20 cellular contexts compared by ENCODE assay signal in genomic region chr3:169847896-169848295, GRCh38. TPM values are rescaled to one million over a fixed set of nuclear protein-coding genes. Genes with fewer than 3 reads are reported as not detected.
DNase-seq lines count a peak whose midpoint lies in the region; ATAC-seq and TF ChIP-seq lines count a peak whose summit lies in the region.
"Had no signal": no experiment of that assay in that cellular context is flagged by ENCODE, and none has a peak within 500 bp of the region (broad histone marks: within the 10 kb centered on the region; RNA-seq: fewer than 3 reads in every experiment).

No MANE protein-coding gene starts in this region.

- H3K36me3 ChIP-seq in GM23338 (ENCODE audit: insufficient read depth) (no peaks in the 10 kb centered on the region), endocrine pancreas (ENCODE audit: control insufficient read depth, insufficient read depth, low read length) (no peaks in the 10 kb centered on the region)
- H3K36me3 ChIP-seq: lower lobe of right lung, sigmoid colon, SJSA1, uterus had no signal

- no peaks in the 10 kb centered on the region for H4K20me1 ChIP-seq in GM23338 (replicated peaks; ENCODE audit: insufficient read depth)

- no peaks in the 10 kb centered on the region; the same call in 2 of the 3 replicates for H3K4me1 Mint-ChIP-seq in GM23338

- H2AFZ ChIP-seq in GM23338 = peak overlapping the region; percentile 88

- no peak for TF ChIP-seq CTCF in GM23338 (conservative IDR thresholded peaks at IDR 0.05; ENCODE audit: low read depth in 2 of 2)

- peaks cover 1% of the 10 kb centered on the region for H3K27me3 Mint-ChIP-seq in GM23338 (ENCODE audit: insufficient read depth, low read depth, poor library complexity)
- H3K27me3 Mint-ChIP-seq: stimulated activated naive B cell treated with anti-CD40 and anti-IgM and Interleukin-4, amounts not matched to agents 10 μg/mL and 1 μg/mL and 100 μg/mL, for 72 hours had no signal

- H3K4me1 ChIP-seq in GM23338 (ENCODE audit: insufficient read depth) (no peaks in the 10 kb centered on the region), endocrine pancreas (ENCODE audit: control insufficient read depth, insufficient read depth, low read length) (no peaks in the 10 kb centered on the region)
- H3K4me1 ChIP-seq: lower lobe of right lung, SJSA1, uterus had no signal

- H3K36me3 Mint-ChIP-seq in GM23338 (ENCODE audit: low read depth) = no peaks in the 10 kb centered on the region
- H3K36me3 Mint-ChIP-seq: stimulated activated naive B cell treated with anti-CD40 and anti-IgM and Interleukin-4, amounts not matched to agents 10 μg/mL and 1 μg/mL and 100 μg/mL, for 72 hours had no signal

- no peaks in the 10 kb centered on the region for H3F3A ChIP-seq in GM23338 (replicated peaks; ENCODE audit: low read depth)

- no peaks in the 10 kb centered on the region for H3K27me3 ChIP-seq in GM23338 (ENCODE audit: insufficient read depth)
- no peaks in the 10 kb centered on the region for H3K27me3 ChIP-seq in endocrine pancreas (ENCODE audit: control insufficient read depth, insufficient read depth, low read length)
- H3K27me3 ChIP-seq: SJSA1, uterus had no signal

- no peak overlapping the region for H3K27ac Mint-ChIP-seq in GM23338
- H3K27ac Mint-ChIP-seq: activated CD8-positive, alpha-beta T cell treated with anti-CD3 and anti-CD28 coated beads for 36 hours; activated T-helper 2 cell treated with anti-CD3 and anti-CD28 coated beads, Interferon-gamma antibody, Interleukin-2, Interleukin-4, amounts not matched to agents 10 μg/mL and 5 μg/mL and 100 μg/mL, durations not matched to agents 14 hours and 24 hours and 36 hours had no signal

- ATAC-seq in GM23338 (peak; percentile 28; the same call in 1 of the 3 replicates), HG03571 (IDR thresholded peaks at IDR 0.05; ENCODE audit: unreplicated experiment) (no peak), HG03460 (IDR thresholded peaks at IDR 0.05; ENCODE audit: unreplicated experiment) (no peak)
- ATAC-seq: activated CD8-positive, alpha-beta T cell treated with anti-CD3 and anti-CD28 coated beads for 36 hours; stimulated activated naive B cell treated with anti-CD40 and anti-IgM and Interleukin-4, amounts not matched to agents 10 μg/mL and 1 μg/mL and 100 μg/mL, for 72 hours had no signal

- H3K9ac ChIP-seq in endocrine pancreas (ENCODE audit: control insufficient read depth, insufficient read depth, low read length) = peak overlapping the region; percentile 51

- no peaks in the 10 kb centered on the region for H3K9me2 ChIP-seq in GM23338 (ENCODE audit: insufficient read depth)

- H3K27ac ChIP-seq in GM23338 (ENCODE audit: low read depth) = no peak overlapping the region
- H3K27ac ChIP-seq: lower lobe of right lung, sigmoid colon, SJSA1, uterus had no signal

- H3K4me3 Mint-ChIP-seq in GM23338 = no peak overlapping the region
- H3K4me3 Mint-ChIP-seq: activated CD8-positive, alpha-beta T cell treated with anti-CD3 and anti-CD28 coated beads for 36 hours had no signal

- no peaks in the 10 kb centered on the region; the same call in 2 of the 3 replicates for H3K9me3 Mint-ChIP-seq in GM23338
- H3K9me3 Mint-ChIP-seq: activated CD8-positive, alpha-beta T cell treated with anti-CD3 and anti-CD28 coated beads for 36 hours; activated T-helper 2 cell treated with anti-CD3 and anti-CD28 coated beads, Interferon-gamma antibody, Interleukin-2, Interleukin-4, amounts not matched to agents 10 μg/mL and 5 μg/mL and 100 μg/mL, durations not matched to agents 14 hours and 24 hours and 36 hours; stimulated activated naive B cell treated with anti-CD40 and anti-IgM and Interleukin-4, amounts not matched to agents 10 μg/mL and 1 μg/mL and 100 μg/mL, for 72 hours had no signal

- H3K4me3 ChIP-seq in GM23338 = no peak overlapping the region
- H3K4me3 ChIP-seq in endocrine pancreas (ENCODE audit: control insufficient read depth, insufficient read depth, low read length) = no peak overlapping the region
- H3K4me3 ChIP-seq: lower lobe of right lung, sigmoid colon, SJSA1, uterus had no signal

- DNase-seq in COR-L47 (lab: John Stamatoyannopoulos, UW) = peak; percentile 95
- DNase-seq in GM23338 (ENCODE audit: low spot score) = no peak
- peak; percentile 46 for DNase-seq in NCI-H345 treated with DMSO at 0.1 percent for 48 hours (lab: John Stamatoyannopoulos, UW; ENCODE audit: unreplicated experiment)
- no peak for DNase-seq in NK-92 treated with Interleukin-12 subunit alpha and Interleukin-12 subunit beta, amount 100 ng/mL, for 24 hours (lab: John Stamatoyannopoulos, UW)
- no peak for DNase-seq in effector CD8-positive, alpha-beta T cell (lab: John Stamatoyannopoulos, UW)
- DNase-seq: activated CD8-positive, alpha-beta T cell treated with anti-CD3 and anti-CD28 coated beads for 36 hours; anterior cingulate cortex; H7; Karpas-422; lower lobe of right lung; sigmoid colon; stimulated activated naive B cell treated with anti-CD40 and anti-IgM and Interleukin-4, amounts not matched to agents 10 μg/mL and 1 μg/mL and 100 μg/mL, for 72 hours; uterus had no signal

- H3K4me2 ChIP-seq in GM23338 = no peak overlapping the region

- no peaks in the 10 kb centered on the region for H3K79me2 ChIP-seq in GM23338 (replicated peaks; ENCODE audit: insufficient read depth)

- H3K9me3 ChIP-seq in endocrine pancreas (ENCODE audit: control insufficient read depth, low read length) = no peaks in the 10 kb centered on the region
- H3K9me3 ChIP-seq: lower lobe of right lung, sigmoid colon, SJSA1, uterus had no signal

TF ChIP-seq in GM23338, 12 proteins besides CTCF, POLR2A, EP300 and RAD21:
- TF ChIP-seq JUNB (IDR thresholded peaks at IDR 0.05; ENCODE audit: unreplicated experiment) (no peak), ETS1 (IDR thresholded peaks at IDR 0.05) (no peak)

RNA-seq across cellular contexts. Expression of gene LRRC31, which starts 21.8 kb away (rescaled TPM):
- total RNA-seq in GM23338 (2014; rRNA removed; shearing (Covaris generic)) = not detected in 2 replicates
- not detected in 2 replicates for polyA plus RNA-seq in GM23338 (2016; fragmentation: Nextera tagmentation; extraction: Ambion mirVana)
- total RNA-seq: activated CD8-positive, alpha-beta T cell treated with anti-CD3 and anti-CD28 coated beads for 36 hours; dermis microvascular lymphatic vessel endothelial cell; H7; SJSA1 had no signal
- polyA plus RNA-seq: neural cell had no signal

RNA-seq across cellular contexts. Expression of gene LRRC34, which starts 35.2 kb away (rescaled TPM):
- 15.7 and 19.6 TPM in 2 replicates for total RNA-seq in GM23338 (2014; rRNA removed; shearing (Covaris generic))
- polyA plus RNA-seq in GM23338 (2016; fragmentation: Nextera tagmentation; extraction: Ambion mirVana) = 9.1 and 12.8 TPM in 2 replicates
- total RNA-seq: SJSA1 had no signal

RNA-seq across cellular contexts. Expression of gene LRRIQ4, which starts 35.2 kb away (rescaled TPM):
- total RNA-seq in GM23338 (2014; rRNA removed; shearing (Covaris generic)) = not detected in 2 replicates
- polyA plus RNA-seq in GM23338 (2016; fragmentation: Nextera tagmentation; extraction: Ambion mirVana) = 0.29 TPM in 1 of 2 replicates, not detected in the other
- total RNA-seq: H7, lower lobe of right lung, sigmoid colon, SJSA1 had no signal
- polyA plus RNA-seq: neural cell, sigmoid colon had no signal

Comparison
In these comparisons a context has a peak if more than half of its experiments do, and no peak if none do; other contexts are left out.
1. DNase-seq: peak in COR-L47 (single experiment) and NCI-H345 treated with DMSO at 0.1 percent for 48 hours (single experiment); none in GM23338 (single experiment), NK-92 treated with Interleukin-12 subunit alpha and Interleukin-12 subunit beta, amount 100 ng/mL, for 24 hours (single experiment) and effector CD8-positive, alpha-beta T cell (single experiment).